Comparison of ENCODE assay signal across 20 cellular contexts in the genomic region with DNA sequence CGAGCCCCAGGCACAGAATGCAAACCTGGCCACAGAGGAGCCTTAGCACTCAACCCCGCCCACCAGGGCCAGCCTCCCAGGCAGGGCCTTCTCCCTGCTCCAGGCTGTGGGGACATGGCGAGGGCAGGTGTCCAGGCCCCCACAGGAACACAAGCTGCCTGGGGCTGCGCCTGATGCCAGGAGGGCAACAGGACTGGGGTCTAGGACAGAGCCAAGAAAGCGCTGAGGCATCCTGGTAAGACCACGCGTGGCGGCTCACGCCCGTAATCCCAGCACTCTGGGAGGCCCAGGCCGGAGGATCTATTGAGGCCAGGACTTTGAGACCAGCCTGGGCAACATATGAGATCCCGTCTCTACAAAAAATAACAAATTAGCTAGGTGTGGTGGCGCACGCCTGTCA. TPM values are rescaled to one million over a fixed set of nuclear protein-coding genes. Genes with fewer than 3 reads are reported as not detected.
DNase-seq lines count a peak whose midpoint lies in the region; ATAC-seq and TF ChIP-seq lines count a peak whose summit lies in the region.
"Had no signal": no experiment of that assay in that cellular context is flagged by ENCODE, and none has a peak within 500 bp of the region (broad histone marks: within the 10 kb centered on the region; RNA-seq: fewer than 3 reads in every experiment).

No MANE protein-coding gene starts in this region.

- no CpG with 5 or more reads among the region's 14 CpGs for WGBS in neuronal stem cell (ENCODE audit: extremely low coverage in 2 of 2, insufficient read length in 2 of 2, insufficient replicate concordance in 1 of 2), 2 donors

- H3K9ac ChIP-seq in neuronal stem cell (ENCODE audit: low read depth, low read length, poor library complexity) = no peak overlapping the region
- H3K9ac ChIP-seq: BLaER1 had no signal

- H3K36me3 ChIP-seq in HEK293 (ENCODE audit: control insufficient read depth in 2 of 2, insufficient read depth in 1 of 2, low read length in 2 of 2) = no peaks in the 10 kb centered on the region
- H3K36me3 ChIP-seq in neuronal stem cell (replicated peaks in 1 of 2; ENCODE audit: control insufficient read depth in 2 of 2, insufficient read depth in 2 of 2, low read length in 2 of 2) = no peaks in the 10 kb centered on the region
- H3K36me3 ChIP-seq: BE2C had no signal

- no peaks in the 10 kb centered on the region for H3K9me3 ChIP-seq in HEK293 (ENCODE audit: control insufficient read depth, insufficient read depth, low read depth, low read length)
- H3K9me3 ChIP-seq in neuronal stem cell (replicated peaks in 1 of 2; ENCODE audit: control insufficient read depth in 2 of 2, insufficient read depth in 1 of 2, low read depth in 1 of 2, low read length in 2 of 2) = no peaks in the 10 kb centered on the region
- H3K9me3 ChIP-seq: BE2C, BLaER1 had no signal

- no peak overlapping the region for H3K4me2 ChIP-seq in neuronal stem cell (ENCODE audit: insufficient read depth, low read length, poor library complexity, severe bottlenecking)
- H3K4me2 ChIP-seq: BLaER1 had no signal

- H2BK120ac ChIP-seq in neuronal stem cell (ENCODE audit: low read depth, low read length) = no peak overlapping the region

- peak overlapping the region; percentile 82 for H3K14ac ChIP-seq in neuronal stem cell (ENCODE audit: low read length)

- no peak overlapping the region for H3K4ac ChIP-seq in neuronal stem cell (ENCODE audit: low read length)

- ATAC-seq in GM21515 (IDR thresholded peaks at IDR 0.05; ENCODE audit: unreplicated experiment) (no peak), HG02763 (IDR thresholded peaks at IDR 0.05; ENCODE audit: unreplicated experiment) (no peak)
- ATAC-seq: GM12878 had no signal

- no peak overlapping the region for H3K4me3 ChIP-seq in HEK293 (ENCODE audit: low read depth, low read length)
- H3K4me3 ChIP-seq in neuronal stem cell (ENCODE audit: low read length in 2 of 2) = no peak overlapping the region
- H3K4me3 ChIP-seq: BLaER1, GM12878 had no signal

- H2AFZ ChIP-seq in neuronal stem cell (ENCODE audit: low read length) = no peak overlapping the region

- peak overlapping the region; percentile 1 for H2AK5ac ChIP-seq in neuronal stem cell (ENCODE audit: low read depth, low read length)

- POLR2A ChIA-PET in HEK293 (lab: Yijun Ruan, JAX) (no interaction called here), RWPE1 (lab: Yijun Ruan, JAX; ENCODE audit: low non-redundant PET) (no interaction called here)

- H2BK5ac ChIP-seq in neuronal stem cell (ENCODE audit: low read length) = no peak overlapping the region

- H4K91ac ChIP-seq in neuronal stem cell (ENCODE audit: low read depth, low read length, poor library complexity) = no peak overlapping the region

- CTCF ChIA-PET in HEK293 (lab: Yijun Ruan, JAX) (interaction anchor here (0.7 to 1.5 kb wide), 5 partner anchors 13 to 99 kb away, joined by 3 to 6 read pairs (median 3); no protein-coding TSS in a partner anchor), RWPE1 (lab: Yijun Ruan, JAX) (interaction anchor here (0.9 to 1.3 kb wide), 4 partner anchors 9 to 69 kb away, joined by 3 to 5 read pairs (median 4); no protein-coding TSS in a partner anchor)

- TF ChIP-seq CTCF in HEK293 (tag by site-specific recombination; IDR thresholded peaks at IDR 0.05) = no peak
- no peak for TF ChIP-seq CTCF in RWPE1 (conservative IDR thresholded peaks at IDR 0.05; ENCODE audit: low read depth)

- H3K23ac ChIP-seq in neuronal stem cell (ENCODE audit: low read depth, low read length, poor library complexity) = no peak overlapping the region

- no peak overlapping the region for H2BK15ac ChIP-seq in neuronal stem cell (ENCODE audit: low read length)

- H3K79me1 ChIP-seq in neuronal stem cell (ENCODE audit: low read depth, low read length) = peaks cover 8% of the 10 kb centered on the region

- no peaks in the 10 kb centered on the region for H3K27me3 ChIP-seq in neuronal stem cell (ENCODE audit: control insufficient read depth in 3 of 3, insufficient read depth in 3 of 3, low read depth in 1 of 3, low read length in 3 of 3)
- H3K27me3 ChIP-seq: BE2C, BLaER1 had no signal

- H2BK12ac ChIP-seq in neuronal stem cell (ENCODE audit: low read length) = no peak overlapping the region

- H3K4me1 ChIP-seq in HEK293 (ENCODE audit: control insufficient read depth, insufficient read depth, low read length) (peaks cover under 1% of the 10 kb centered on the region; the same call in 1 of the 2 replicates), neuronal stem cell (ENCODE audit: control insufficient read depth in 2 of 2, insufficient read depth in 1 of 2, low read depth in 1 of 2, low read length in 2 of 2) (peaks cover 0 to 5% of the 10 kb centered on the region in 2 donors)
- H3K4me1 ChIP-seq: BE2C had no signal

- DNase-seq in RWPE1 (ENCODE audit: low spot score) = no peak
- DNase-seq in neuronal stem cell (ENCODE audit: low spot score) = no peak
- DNase-seq: ACHN; BE2C; C1 segment of cervical spinal cord; CD4-positive, alpha-beta memory T cell; CD4-positive, CD25-positive, alpha-beta regulatory T cell; CD8-positive, alpha-beta memory T cell; DMS 273 treated with DMSO at 0.1 percent for 48 hours; DMS153; DMS53; DMS79; DND-41; EL; GDM1 had no signal

- H4K8ac ChIP-seq in neuronal stem cell (ENCODE audit: low read depth, low read length) = no peak overlapping the region

- H3K27ac ChIP-seq in HEK293 (ENCODE audit: extremely low read depth, low read depth, low read length) (no peak overlapping the region), RWPE1 (peak overlapping the region; percentile 94), neuronal stem cell (replicated peaks; ENCODE audit: low read length) (no peak overlapping the region)
- H3K27ac ChIP-seq: BLaER1 had no signal

- peak overlapping the region; percentile 52 for H3K18ac ChIP-seq in neuronal stem cell (ENCODE audit: low read length)

TF ChIP-seq in HEK293, 187 proteins besides CTCF, POLR2A, EP300 and RAD21:
- TF ChIP-seq, protein P1, sequence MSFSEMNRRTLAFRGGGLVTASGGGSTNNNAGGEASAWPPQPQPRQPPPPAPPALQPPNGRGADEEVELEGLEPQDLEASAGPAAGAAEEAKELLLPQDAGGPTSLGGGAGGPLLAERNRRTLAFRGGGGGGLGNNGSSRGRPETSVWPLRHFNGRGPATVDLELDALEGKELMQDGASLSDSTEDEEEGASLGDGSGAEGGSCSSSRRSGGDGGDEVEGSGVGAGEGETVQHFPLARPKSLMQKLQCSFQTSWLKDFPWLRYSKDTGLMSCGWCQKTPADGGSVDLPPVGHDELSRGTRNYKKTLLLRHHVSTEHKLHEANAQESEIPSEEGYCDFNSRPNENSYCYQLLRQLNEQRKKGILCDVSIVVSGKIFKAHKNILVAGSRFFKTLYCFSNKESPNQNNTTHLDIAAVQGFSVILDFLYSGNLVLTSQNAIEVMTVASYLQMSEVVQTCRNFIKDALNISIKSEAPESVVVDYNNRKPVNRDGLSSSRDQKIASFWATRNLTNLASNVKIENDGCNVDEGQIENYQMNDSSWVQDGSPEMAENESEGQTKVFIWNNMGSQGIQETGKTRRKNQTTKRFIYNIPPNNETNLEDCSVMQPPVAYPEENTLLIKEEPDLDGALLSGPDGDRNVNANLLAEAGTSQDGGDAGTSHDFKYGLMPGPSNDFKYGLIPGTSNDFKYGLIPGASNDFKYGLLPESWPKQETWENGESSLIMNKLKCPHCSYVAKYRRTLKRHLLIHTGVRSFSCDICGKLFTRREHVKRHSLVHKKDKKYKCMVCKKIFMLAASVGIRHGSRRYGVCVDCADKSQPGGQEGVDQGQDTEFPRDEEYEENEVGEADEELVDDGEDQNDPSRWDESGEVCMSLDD (tag by site-specific recombination; IDR thresholded peaks at IDR 0.05) = no peak
- TF ChIP-seq, protein P2, sequence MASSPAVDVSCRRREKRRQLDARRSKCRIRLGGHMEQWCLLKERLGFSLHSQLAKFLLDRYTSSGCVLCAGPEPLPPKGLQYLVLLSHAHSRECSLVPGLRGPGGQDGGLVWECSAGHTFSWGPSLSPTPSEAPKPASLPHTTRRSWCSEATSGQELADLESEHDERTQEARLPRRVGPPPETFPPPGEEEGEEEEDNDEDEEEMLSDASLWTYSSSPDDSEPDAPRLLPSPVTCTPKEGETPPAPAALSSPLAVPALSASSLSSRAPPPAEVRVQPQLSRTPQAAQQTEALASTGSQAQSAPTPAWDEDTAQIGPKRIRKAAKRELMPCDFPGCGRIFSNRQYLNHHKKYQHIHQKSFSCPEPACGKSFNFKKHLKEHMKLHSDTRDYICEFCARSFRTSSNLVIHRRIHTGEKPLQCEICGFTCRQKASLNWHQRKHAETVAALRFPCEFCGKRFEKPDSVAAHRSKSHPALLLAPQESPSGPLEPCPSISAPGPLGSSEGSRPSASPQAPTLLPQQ (tag by site-specific recombination; IDR thresholded peaks at IDR 0.05) = no peak
- TF ChIP-seq ZNF140 (tag by site-specific recombination; IDR thresholded peaks at IDR 0.05) (no peak), ZNF121 (tag by site-specific recombination; IDR thresholded peaks at IDR 0.05) (peak; percentile 41; the same call in 1 of the 2 replicates), GLI4 (tag by site-specific recombination; IDR thresholded peaks at IDR 0.05) (no peak)

RNA-seq across cellular contexts. Expression of a gene that starts 59.1 kb away (rescaled TPM):
- 10.3 TPM for polyA plus RNA-seq in neuronal stem cell (2013, experiment 1 of 2)
- 10.0 TPM for polyA plus RNA-seq in neuronal stem cell (2013, experiment 2 of 2)
